ENCODE assay signal across 34 cellular contexts in the genomic region with DNA sequence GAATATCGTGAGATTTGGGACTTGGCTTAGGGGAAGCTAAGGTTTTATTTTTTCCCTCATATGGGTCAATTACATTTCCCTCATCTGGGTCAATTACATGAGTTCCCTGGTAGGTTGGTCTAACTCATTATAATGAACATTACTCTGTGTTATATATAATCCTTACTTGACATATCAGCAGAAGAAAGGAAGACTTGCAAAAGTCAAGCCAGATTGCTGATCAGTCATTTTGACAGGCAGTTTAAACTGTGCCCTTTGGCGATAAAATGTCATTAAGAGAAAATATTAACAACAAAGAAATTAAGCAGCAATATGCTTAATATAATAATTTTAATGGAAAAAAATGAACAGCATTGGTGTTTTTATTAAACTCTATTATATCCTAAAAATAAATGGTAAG. TPM values are rescaled to one million over a fixed set of nuclear protein-coding genes. Genes with fewer than 3 reads are reported as not detected.
"Had no signal": no experiment of that assay in that cellular context is flagged by ENCODE, and none has a peak within 500 bp of the region (broad histone marks: within the 10 kb centered on the region; RNA-seq: fewer than 3 reads in every experiment).

No MANE protein-coding gene starts in this region.

- H3K27me3 Mint-ChIP-seq: activated B cell treated with CpG ODN at 0.5 μM for 24 hours; activated CD4-positive, alpha-beta T cell treated with anti-CD3 and anti-CD28 coated beads, Interleukin-2, amount 10 ng/mL, durations not matched to agents 24 days and 14 days; activated CD8-positive, alpha-beta memory T cell treated with anti-CD3 and anti-CD28 coated beads, Interleukin-2, amount 10 ng/mL, durations not matched to agents 7 days and 5 days; activated naive CD4-positive, alpha-beta T cell treated with anti-CD3 and anti-CD28 coated beads, Interleukin-2, amount 10 ng/mL, durations not matched to agents 7 days and 5 days; activated naive CD8-positive, alpha-beta T cell treated with anti-CD3 and anti-CD28 coated beads, Interleukin-2, amount 10 ng/mL, durations not matched to agents 7 days and 5 days; T-cell had no signal

- H3K4me1 Mint-ChIP-seq: activated B cell treated with CpG ODN at 0.5 μM for 24 hours; activated CD4-positive, alpha-beta T cell treated with anti-CD3 and anti-CD28 coated beads, Interleukin-2, amount 10 ng/mL, durations not matched to agents 24 days and 14 days; activated CD8-positive, alpha-beta memory T cell treated with anti-CD3 and anti-CD28 coated beads, Interleukin-2, amount 10 ng/mL, durations not matched to agents 7 days and 5 days; activated naive CD4-positive, alpha-beta T cell treated with anti-CD3 and anti-CD28 coated beads, Interleukin-2, amount 10 ng/mL, durations not matched to agents 7 days and 5 days; activated naive CD8-positive, alpha-beta T cell treated with anti-CD3 and anti-CD28 coated beads, Interleukin-2, amount 10 ng/mL, durations not matched to agents 7 days and 5 days; brain; T-cell had no signal

- H3K9me3 Mint-ChIP-seq: activated naive CD4-positive, alpha-beta T cell treated with anti-CD3 and anti-CD28 coated beads, Interleukin-2, amount 10 ng/mL, durations not matched to agents 7 days and 5 days; activated naive CD8-positive, alpha-beta T cell treated with anti-CD3 and anti-CD28 coated beads, Interleukin-2, amount 10 ng/mL, durations not matched to agents 7 days and 5 days; activated T-helper 2 cell treated with anti-CD3 and anti-CD28 coated beads, Interferon-gamma antibody, Interleukin-2, Interleukin-4, amounts not matched to agents 10 μg/mL and 5 μg/mL and 100 μg/mL, durations not matched to agents 14 hours and 24 hours and 36 hours; T-helper 1 cell treated with Interleukin-12 subunit alpha and Interleukin-12 subunit beta and Interleukin-4 antibody, amounts not matched to agents 30 μg/mL and 1 μg/mL, for 36 hours had no signal

- H3K4me3 Mint-ChIP-seq: activated B cell treated with CpG ODN at 0.5 μM for 24 hours; activated CD4-positive, alpha-beta memory T cell treated with anti-CD3 and anti-CD28 coated beads for 36 hours; activated CD4-positive, alpha-beta T cell treated with anti-CD3 and anti-CD28 coated beads, Interleukin-2, amount 10 ng/mL, durations not matched to agents 24 days and 14 days; activated CD8-positive, alpha-beta memory T cell treated with anti-CD3 and anti-CD28 coated beads, Interleukin-2, amount 10 ng/mL, durations not matched to agents 7 days and 5 days; activated CD8-positive, alpha-beta T cell treated with anti-CD3 and anti-CD28 coated beads, Interleukin-2, amount 10 ng/mL, durations not matched to agents 7 days and 5 days; activated naive CD4-positive, alpha-beta T cell treated with anti-CD3 and anti-CD28 coated beads, Interleukin-2, amount 10 ng/mL, durations not matched to agents 7 days and 5 days; activated naive CD8-positive, alpha-beta T cell treated with anti-CD3 and anti-CD28 coated beads, Interleukin-2, amount 10 ng/mL, durations not matched to agents 7 days and 5 days; activated T-helper 1 cell treated with anti-CD3 and anti-CD28 coated beads, Interleukin-12 subunit alpha, Interleukin-12 subunit beta, Interleukin-2, Interleukin-4 antibody, amounts not matched to agents 30 ng/mL and 10 ng/mL and 1 ng/mL, durations not matched to agents 14 hours and 24 hours and 36 hours; brain; endodermal cell; T-cell; T-helper 1 cell treated with Interleukin-12 subunit alpha and Interleukin-12 subunit beta and Interleukin-4 antibody, amounts not matched to agents 30 μg/mL and 1 μg/mL, for 36 hours had no signal

- H3K27ac Mint-ChIP-seq: activated B cell treated with CpG ODN at 0.5 μM for 24 hours; activated CD4-positive, alpha-beta memory T cell treated with anti-CD3 and anti-CD28 coated beads for 36 hours; activated CD4-positive, alpha-beta T cell treated with anti-CD3 and anti-CD28 coated beads, Interleukin-2, amount 10 ng/mL, durations not matched to agents 24 days and 14 days; activated CD8-positive, alpha-beta memory T cell treated with anti-CD3 and anti-CD28 coated beads, Interleukin-2, amount 10 ng/mL, durations not matched to agents 7 days and 5 days; activated CD8-positive, alpha-beta T cell treated with anti-CD3 and anti-CD28 coated beads, Interleukin-2, amount 10 ng/mL, durations not matched to agents 7 days and 5 days; activated naive CD4-positive, alpha-beta T cell treated with anti-CD3 and anti-CD28 coated beads, Interleukin-2, amount 10 ng/mL, durations not matched to agents 7 days and 5 days; activated naive CD4-positive, alpha-beta T cell treated with anti-CD3 and anti-CD28 coated beads, Interleukin-2, amount 50 U/mL, for 72 hours; activated naive CD8-positive, alpha-beta T cell treated with anti-CD3 and anti-CD28 coated beads, Interleukin-2, amount 10 ng/mL, durations not matched to agents 7 days and 5 days; activated T-helper 1 cell treated with anti-CD3 and anti-CD28 coated beads, Interleukin-12 subunit alpha, Interleukin-12 subunit beta, Interleukin-2, Interleukin-4 antibody, amounts not matched to agents 30 ng/mL and 10 ng/mL and 1 ng/mL, durations not matched to agents 14 hours and 24 hours and 36 hours; activated T-helper 2 cell treated with anti-CD3 and anti-CD28 coated beads, Interferon-gamma antibody, Interleukin-2, Interleukin-4, amounts not matched to agents 10 μg/mL and 5 μg/mL and 100 μg/mL, durations not matched to agents 14 hours and 24 hours and 36 hours; brain; endodermal cell; T-cell; T-helper 1 cell treated with Interleukin-12 subunit alpha and Interleukin-12 subunit beta and Interleukin-4 antibody, amounts not matched to agents 30 μg/mL and 1 μg/mL, for 36 hours had no signal

- DNase-seq: activated B cell treated with CpG ODN at 0.5 μM for 24 hours; activated CD4-positive, alpha-beta memory T cell treated with anti-CD3 and anti-CD28 coated beads for 36 hours; activated CD4-positive, alpha-beta T cell treated with anti-CD3 and anti-CD28 coated beads, Interleukin-2, amount 10 ng/mL, durations not matched to agents 24 days and 14 days; activated CD8-positive, alpha-beta memory T cell treated with anti-CD3 and anti-CD28 coated beads, Interleukin-2, amount 10 ng/mL, durations not matched to agents 7 days and 5 days; activated CD8-positive, alpha-beta memory T cell treated with anti-CD3 and anti-CD28 coated beads, Interleukin-2, amount 50 U/mL, for 4 hours; activated CD8-positive, alpha-beta T cell treated with anti-CD3 and anti-CD28 coated beads, Interleukin-2, amount 10 ng/mL, durations not matched to agents 7 days and 5 days; activated gamma-delta T cell; activated naive CD4-positive, alpha-beta T cell; activated naive CD4-positive, alpha-beta T cell treated with anti-CD3 and anti-CD28 coated beads, Interleukin-2, amount 10 ng/mL, durations not matched to agents 7 days and 5 days; activated naive CD8-positive, alpha-beta T cell treated with anti-CD3 and anti-CD28 coated beads, Interleukin-2, amount 10 ng/mL, durations not matched to agents 7 days and 5 days; activated T-cell treated with anti-CD3 and anti-CD28 coated beads, Interleukin-2, amount 50 U/mL, for 1 hour; activated T-cell treated with anti-CD3 and anti-CD28 coated beads, Interleukin-2, amount 50 U/mL, for 48 hours; central memory CD4-positive, alpha-beta T cell; cerebellar nuclear complex; colonic mucosa; dorsolateral prefrontal cortex; effector memory CD4-positive, alpha-beta T cell; endodermal cell; esophagus squamous epithelium; SW 1271; T-cell; T-helper 9 cell; WERI-Rb-1 had no signal

- H3K36me3 Mint-ChIP-seq: activated CD4-positive, alpha-beta memory T cell treated with anti-CD3 and anti-CD28 coated beads for 36 hours; activated CD8-positive, alpha-beta memory T cell treated with anti-CD3 and anti-CD28 coated beads, Interleukin-2, amount 10 ng/mL, durations not matched to agents 7 days and 5 days; activated naive CD4-positive, alpha-beta T cell treated with anti-CD3 and anti-CD28 coated beads, Interleukin-2, amount 10 ng/mL, durations not matched to agents 7 days and 5 days; activated naive CD4-positive, alpha-beta T cell treated with anti-CD3 and anti-CD28 coated beads, Interleukin-2, amount 50 U/mL, for 72 hours; activated naive CD8-positive, alpha-beta T cell treated with anti-CD3 and anti-CD28 coated beads, Interleukin-2, amount 10 ng/mL, durations not matched to agents 7 days and 5 days; brain; T-cell had no signal

- ATAC-seq: activated CD4-positive, CD25-positive, alpha-beta regulatory T cell treated with anti-CD3 and anti-CD28 coated beads, Interleukin-2, amount 50 U/mL, for 24 hours; activated CD8-positive, alpha-beta memory T cell treated with anti-CD3 and anti-CD28 coated beads, Interleukin-2, amount 10 ng/mL, durations not matched to agents 7 days and 5 days; activated CD8-positive, alpha-beta T cell treated with anti-CD3 and anti-CD28 coated beads, Interleukin-2, amount 10 ng/mL, durations not matched to agents 7 days and 5 days; activated naive CD4-positive, alpha-beta T cell treated with anti-CD3 and anti-CD28 coated beads, Interleukin-2, amount 50 U/mL, for 72 hours; gastroesophageal sphincter; heart right ventricle; T-cell had no signal

RNA-seq across cellular contexts. Expression of a gene that starts 23.1 kb away (rescaled TPM):
- total RNA-seq: activated B cell treated with CpG ODN at 0.5 μM for 24 hours; activated CD4-positive, alpha-beta memory T cell treated with anti-CD3 and anti-CD28 coated beads for 36 hours; activated CD4-positive, alpha-beta T cell treated with anti-CD3 and anti-CD28 coated beads, Interleukin-2, amount 10 ng/mL, durations not matched to agents 24 days and 14 days; activated CD8-positive, alpha-beta memory T cell treated with anti-CD3 and anti-CD28 coated beads for 36 hours; activated CD8-positive, alpha-beta memory T cell treated with anti-CD3 and anti-CD28 coated beads, Interleukin-2, amount 10 ng/mL, durations not matched to agents 7 days and 5 days; activated CD8-positive, alpha-beta T cell treated with anti-CD3 and anti-CD28 coated beads, Interleukin-2, amount 10 ng/mL, durations not matched to agents 7 days and 5 days; activated naive CD8-positive, alpha-beta T cell treated with anti-CD3 and anti-CD28 coated beads, Interleukin-2, amount 10 ng/mL, durations not matched to agents 7 days and 5 days; activated T-helper 1 cell treated with anti-CD3 and anti-CD28 coated beads, Interleukin-12 subunit alpha, Interleukin-12 subunit beta, Interleukin-2, Interleukin-4 antibody, amounts not matched to agents 30 ng/mL and 10 ng/mL and 1 ng/mL, durations not matched to agents 14 hours and 24 hours and 36 hours; activated T-helper 2 cell treated with anti-CD3 and anti-CD28 coated beads, Interferon-gamma antibody, Interleukin-2, Interleukin-4, amounts not matched to agents 10 μg/mL and 5 μg/mL and 100 μg/mL, durations not matched to agents 14 hours and 24 hours and 36 hours; glomerular endothelial cell; T-cell; T-helper 2 cell treated with Interferon-gamma antibody and Interleukin-4, amounts not matched to agents 100 ng/mL and 5 ng/mL, for 36 hours had no signal
